ENCODE assay signal across 2 cellular contexts in genomic region chr18:10543277-10543676, GRCh38.
TF ChIP-seq lines count a peak whose summit lies in the region.

No MANE protein-coding gene starts in this region.

TF ChIP-seq in GM12891, 5 proteins besides CTCF, POLR2A, EP300 and RAD21:
- TF ChIP-seq TAF1 (IDR thresholded peaks at IDR 0.05; ENCODE audit: low read depth, low read length) (no peak), PAX5 (IDR thresholded peaks at IDR 0.05; ENCODE audit: insufficient read depth, low read length, severe bottlenecking) (no peak), POLR2AphosphoS5 (IDR thresholded peaks at IDR 0.05; ENCODE audit: low read depth, low read length) (no peak), SPI1 (IDR thresholded peaks at IDR 0.05; ENCODE audit: low read depth, low read length) (no peak), POU2F2 (IDR thresholded peaks at IDR 0.05; ENCODE audit: low read depth, low read length) (no peak)

TF ChIP-seq in IMR-90, 13 proteins besides CTCF, POLR2A, EP300 and RAD21:
- peak; percentile 80 for TF ChIP-seq CEBPB (IDR thresholded peaks at IDR 0.05; ENCODE audit: low read depth, low read length)
- TF ChIP-seq, protein P1, sequence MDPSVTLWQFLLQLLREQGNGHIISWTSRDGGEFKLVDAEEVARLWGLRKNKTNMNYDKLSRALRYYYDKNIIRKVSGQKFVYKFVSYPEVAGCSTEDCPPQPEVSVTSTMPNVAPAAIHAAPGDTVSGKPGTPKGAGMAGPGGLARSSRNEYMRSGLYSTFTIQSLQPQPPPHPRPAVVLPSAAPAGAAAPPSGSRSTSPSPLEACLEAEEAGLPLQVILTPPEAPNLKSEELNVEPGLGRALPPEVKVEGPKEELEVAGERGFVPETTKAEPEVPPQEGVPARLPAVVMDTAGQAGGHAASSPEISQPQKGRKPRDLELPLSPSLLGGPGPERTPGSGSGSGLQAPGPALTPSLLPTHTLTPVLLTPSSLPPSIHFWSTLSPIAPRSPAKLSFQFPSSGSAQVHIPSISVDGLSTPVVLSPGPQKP (IDR thresholded peaks at IDR 0.05; ENCODE audit: borderline replicate concordance, low read depth, low read length), result no peak
TF ChIP-seq in IMR-90: peak in this region for 1.
